Comparison of ENCODE assay signal across 13 cellular contexts in genomic region chr1:148459694-148460093, GRCh38. TPM values are rescaled to one million over a fixed set of nuclear protein-coding genes. Genes with fewer than 3 reads are reported as not detected.
DNase-seq lines count a peak whose midpoint lies in the region; ATAC-seq and TF ChIP-seq lines count a peak whose summit lies in the region.
"Not testable (repeated sequence)": the region's sequence is repeated elsewhere in the genome, so short reads cannot be mapped to it uniquely, and the experiment has no call there.
"Had no signal": no experiment of that assay in that cellular context is flagged by ENCODE, and none has a peak within 500 bp of the region (broad histone marks: within the 10 kb centered on the region; RNA-seq: fewer than 3 reads in every experiment).

No MANE protein-coding gene starts in this region.

- H3K36me3 Mint-ChIP-seq in H9 (ENCODE audit: insufficient read depth in 1 of 3, low read depth in 3 of 3); activated CD8-positive, alpha-beta T cell treated with anti-CD3 and anti-CD28 coated beads, Interleukin-2, amount 10 ng/mL, durations not matched to agents 7 days and 5 days (ENCODE audit: low read depth): not testable (repeated sequence)

- H3K27me3 ChIP-seq in ACC112 (ENCODE audit: insufficient read depth, low read length); H9 (ENCODE audit: insufficient read depth, low read length); PC-9 (ENCODE audit: insufficient read depth, low read depth); mammary epithelial cell (ENCODE audit: insufficient read depth, low read length); gastroesophageal sphincter; mononuclear cell (ENCODE audit: insufficient read depth, low read length); skeletal muscle tissue (ENCODE audit: control insufficient read depth in 3 of 3, insufficient read depth in 3 of 3, low read length in 3 of 3): not testable (repeated sequence)

- WGBS in H9 (ENCODE audit: extremely low coverage, insufficient read length, low lambda C conversion rate): no CpG with 5 or more reads among the region's 28 CpGs
- WGBS in mammary epithelial cell (ENCODE audit: low coverage, missing lambda C conversion rate): no CpG with 5 or more reads among the region's 28 CpGs
- no CpG with 5 or more reads among the region's 28 CpGs for WGBS in gastroesophageal sphincter (ENCODE audit: low coverage in 1 of 2), 2 donors

- not testable (repeated sequence) for H3K9me3 ChIP-seq in H9 (ENCODE audit: control insufficient read depth, low read depth, low read length); PC-9 (ENCODE audit: insufficient read depth, low read depth); mammary epithelial cell (replicated peaks; ENCODE audit: insufficient read depth, low read length); gastroesophageal sphincter; mononuclear cell (ENCODE audit: low read depth, low read length); skeletal muscle tissue (ENCODE audit: control insufficient read depth in 3 of 3, low read length in 3 of 3)

- dilution Hi-C loops in mammary epithelial cell (cut with HindIII; ENCODE audit: low sequenced_read_pairs): not testable (repeated sequence)

- BruUV-seq in PC-9 (replicated peaks; lab: Mats Ljungman, UMichigan); mammary epithelial cell (replicated peaks; lab: Mats Ljungman, UMichigan): not testable (repeated sequence)

- not testable (repeated sequence) for H3K23ac ChIP-seq in H9 (ENCODE audit: insufficient read length, low read depth, low read length)

- H4K8ac ChIP-seq in H9 (replicated peaks; ENCODE audit: insufficient read length, low read depth, low read length): not testable (repeated sequence)

- not testable (repeated sequence) for H3K79me2 ChIP-seq in ACC112 (ENCODE audit: control insufficient read depth, insufficient read depth, low read length, unreplicated experiment); H9 (ENCODE audit: insufficient read depth, low read length); PC-9 (ENCODE audit: low read depth)
- peaks cover 10% of the 10 kb centered on the region for H3K79me2 ChIP-seq in mammary epithelial cell (ENCODE audit: insufficient read depth, low read length)

- H3K4me1 ChIP-seq in ACC112 (ENCODE audit: control insufficient read depth, insufficient read depth, low read length, unreplicated experiment); H9 (ENCODE audit: insufficient read depth, low read length); PC-9 (replicated peaks; ENCODE audit: insufficient read depth); mammary epithelial cell (ENCODE audit: insufficient read depth, low read length); gastroesophageal sphincter; mononuclear cell (ENCODE audit: insufficient read depth, low read length); skeletal muscle tissue (ENCODE audit: control insufficient read depth in 3 of 3, insufficient read depth in 3 of 3, low read length in 3 of 3): not testable (repeated sequence)

- H2BK120ac ChIP-seq in H9 (ENCODE audit: low read depth, low read length, poor library complexity, severe bottlenecking): not testable (repeated sequence)

- POLR2A ChIA-PET in PC-9 (lab: Charles Lee; ENCODE audit: unreplicated experiment): not testable (repeated sequence)
- POLR2A ChIA-PET in activated CD8-positive, alpha-beta T cell treated with anti-CD3 and anti-CD28 coated beads, Interleukin-2, amount 10 ng/mL, durations not matched to agents 7 days and 5 days (lab: Charles Lee): interaction anchor here (0.7 to 1.2 kb wide), 2 partner anchors 63 to 71 kb away, joined by 3 read pairs; no protein-coding TSS in a partner anchor

- not testable (repeated sequence) for H3K27ac Mint-ChIP-seq in H9
- H3K27ac Mint-ChIP-seq in activated CD8-positive, alpha-beta T cell treated with anti-CD3 and anti-CD28 coated beads, Interleukin-2, amount 10 ng/mL, durations not matched to agents 7 days and 5 days: peak overlapping the region; percentile 77

- H3K9ac ChIP-seq in H9 (ENCODE audit: extremely low read depth, insufficient read length, low read length); mammary epithelial cell (ENCODE audit: insufficient read depth, low read length); skeletal muscle tissue (ENCODE audit: low read depth in 1 of 3, low read length in 3 of 3): not testable (repeated sequence)

- not testable (repeated sequence) for H3K56ac ChIP-seq in H9 (ENCODE audit: insufficient read length, low read depth, low read length)

- not testable (repeated sequence) for H4K5ac ChIP-seq in H9 (ENCODE audit: insufficient read length, low read depth, low read length)

- H3K27ac ChIP-seq in ACC112 (ENCODE audit: low read depth, low read length); H9 (ENCODE audit: insufficient read length, low read depth, low read length); PC-9; skeletal muscle tissue (ENCODE audit: low read depth, low read length): not testable (repeated sequence)
- peak overlapping the region; percentile 29 for H3K27ac ChIP-seq in mammary epithelial cell (ENCODE audit: insufficient read depth, low read depth, low read length)
- peak overlapping the region; percentile 54 to 86 (median 80) for H3K27ac ChIP-seq in gastroesophageal sphincter

- not testable (repeated sequence) for H3F3A ChIP-seq in PC-9 (ENCODE audit: insufficient read depth, low read depth)

- H3T11ph ChIP-seq in H9 (ENCODE audit: low read length): not testable (repeated sequence)

- not testable (repeated sequence) for H3K14ac ChIP-seq in H9 (ENCODE audit: insufficient read depth, low read length)

- ATAC-seq in activated CD8-positive, alpha-beta T cell treated with anti-CD3 and anti-CD28 coated beads, Interleukin-2, amount 10 ng/mL, durations not matched to agents 7 days and 5 days; gastroesophageal sphincter: not testable (repeated sequence)

- not testable (repeated sequence) for H2AFZ ChIP-seq in ACC112 (ENCODE audit: low read length, unreplicated experiment); H9 (ENCODE audit: low read length); PC-9; mammary epithelial cell (ENCODE audit: low read depth, low read length)

- H3K9me3 Mint-ChIP-seq in H9; activated CD8-positive, alpha-beta T cell treated with anti-CD3 and anti-CD28 coated beads, Interleukin-2, amount 10 ng/mL, durations not matched to agents 7 days and 5 days (ENCODE audit: insufficient read depth): not testable (repeated sequence)

- in situ Hi-C loops in mammary epithelial cell (cut with MboI; ENCODE audit: low sequenced_read_pairs in 2 of 2): not testable (repeated sequence)

- H3K4me1 Mint-ChIP-seq in H9; activated CD8-positive, alpha-beta T cell treated with anti-CD3 and anti-CD28 coated beads, Interleukin-2, amount 10 ng/mL, durations not matched to agents 7 days and 5 days (ENCODE audit: low read depth): not testable (repeated sequence)

- not testable (repeated sequence) for H3K4ac ChIP-seq in H9 (ENCODE audit: low read depth, low read length)

- not testable (repeated sequence) for H3K27me3 Mint-ChIP-seq in H9 (ENCODE audit: low read depth); activated CD8-positive, alpha-beta T cell treated with anti-CD3 and anti-CD28 coated beads, Interleukin-2, amount 10 ng/mL, durations not matched to agents 7 days and 5 days (ENCODE audit: low read depth)

- TF ChIP-seq CTCF in H9 (conservative IDR thresholded peaks at IDR 0.05); PC-9 (conservative IDR thresholded peaks at IDR 0.05); mammary epithelial cell (conservative IDR thresholded peaks at IDR 0.05 in 1 of 2, IDR thresholded peaks at IDR 0.05 in 1 of 2; ENCODE audit: extremely low read depth in 1 of 2, insufficient read depth in 1 of 2, low read depth in 1 of 2, low read length in 2 of 2); gastroesophageal sphincter (IDR thresholded peaks at IDR 0.05): not testable (repeated sequence)

- peak overlapping the region; percentile 70 to 75 for H3K4me3 Mint-ChIP-seq in H9
- H3K4me3 Mint-ChIP-seq in activated CD8-positive, alpha-beta T cell treated with anti-CD3 and anti-CD28 coated beads, Interleukin-2, amount 10 ng/mL, durations not matched to agents 7 days and 5 days: peak overlapping the region; percentile 73

- H2BK20ac ChIP-seq in H9 (ENCODE audit: low read depth, low read length, poor library complexity, severe bottlenecking): not testable (repeated sequence)

- H3K79me1 ChIP-seq in H9 (ENCODE audit: insufficient read depth, low read depth, low read length, poor library complexity, severe bottlenecking): not testable (repeated sequence)

- not testable (repeated sequence) for H3K23me2 ChIP-seq in H9 (ENCODE audit: insufficient read length, low read depth, low read length, poor library complexity, severe bottlenecking)

- H4K91ac ChIP-seq in H9 (ENCODE audit: insufficient read length, low read depth, low read length): not testable (repeated sequence)

- H3K36me3 ChIP-seq in ACC112 (ENCODE audit: insufficient read depth, low read length); PC-9 (ENCODE audit: low read depth); mammary epithelial cell (ENCODE audit: insufficient read depth, low read length); gastroesophageal sphincter; skeletal muscle tissue (ENCODE audit: control insufficient read depth in 3 of 3, insufficient read depth in 3 of 3, low read length in 3 of 3): not testable (repeated sequence)

- intact Hi-C loops in PC-9 (cut with micrococcal nuclease; ENCODE audit: unreplicated experiment); mammary epithelial cell (cut with micrococcal nuclease): not testable (repeated sequence)

- not testable (repeated sequence) for TF ChIP-seq EP300 in gastroesophageal sphincter (IDR thresholded peaks at IDR 0.05)

- not testable (repeated sequence) for H2BK12ac ChIP-seq in H9 (ENCODE audit: insufficient read length, low read depth, low read length)

- CTCF ChIA-PET in PC-9 (lab: Charles Lee); activated CD8-positive, alpha-beta T cell treated with anti-CD3 and anti-CD28 coated beads, Interleukin-2, amount 10 ng/mL, durations not matched to agents 7 days and 5 days (lab: Charles Lee); mammary epithelial cell (lab: Charles Lee; ENCODE audit: low non-redundant PET): not testable (repeated sequence)

- H3K4me3 ChIP-seq in ACC112 (ENCODE audit: low read depth, low read length) (peak overlapping the region; percentile 83), PC-9 (peak overlapping the region; percentile 69), mammary epithelial cell (replicated peaks in 1 of 3; ENCODE audit: insufficient read depth in 1 of 3, low read depth in 2 of 3, low read length in 3 of 3) (peak overlapping the region in 1 of 3 experiments; percentile 52), gastroesophageal sphincter (peak overlapping the region; percentile 63 to 89), mononuclear cell (ENCODE audit: low read length) (peak overlapping the region; percentile 54), skeletal muscle tissue (ENCODE audit: low read length in 3 of 3) (peak overlapping the region in 2 of 3 donors; percentile 55 to 59)

- H3K9me2 ChIP-seq in PC-9 (ENCODE audit: insufficient read depth): not testable (repeated sequence)

- TF ChIP-seq POLR2A in gastroesophageal sphincter (IDR thresholded peaks at IDR 0.05): not testable (repeated sequence)

- DNase-seq in H9; PC-9; activated CD8-positive, alpha-beta T cell treated with anti-CD3 and anti-CD28 coated beads, Interleukin-2, amount 10 ng/mL, durations not matched to agents 7 days and 5 days; mammary epithelial cell: not testable (repeated sequence)

- H4K20me1 ChIP-seq in H9 (ENCODE audit: control insufficient read depth, insufficient read depth, insufficient read length); PC-9 (ENCODE audit: insufficient read depth); mammary epithelial cell (ENCODE audit: insufficient read depth, low read length): not testable (repeated sequence)

- not testable (repeated sequence) for H2BK15ac ChIP-seq in H9 (ENCODE audit: low read depth, low read length)

- not testable (repeated sequence) for H3K18ac ChIP-seq in H9 (ENCODE audit: insufficient read length, low read depth, low read length)

- H2BK5ac ChIP-seq in H9 (ENCODE audit: insufficient read length, low read length): not testable (repeated sequence)

- not testable (repeated sequence) for H3K4me2 ChIP-seq in H9 (ENCODE audit: insufficient read depth, insufficient read length, low read length); mammary epithelial cell (ENCODE audit: insufficient read depth, low read depth, low read length)
- peak overlapping the region; percentile 79 for H3K4me2 ChIP-seq in PC-9

- not testable (repeated sequence) for H2AK5ac ChIP-seq in H9 (ENCODE audit: insufficient read length, low read length)

RNA-seq across cellular contexts. Expression of gene PPIAL4G, which starts 23.4 kb away (rescaled TPM):
- total RNA-seq in H9 (2021) (not detected in 2 replicates), PC-9 (2021) (not detected in 2 replicates), mammary epithelial cell (not detected), gastroesophageal sphincter (not detected), mononuclear cell (0.21 TPM), skeletal muscle tissue (not detected)
- total RNA-seq in activated CD8-positive, alpha-beta T cell treated with anti-CD3 and anti-CD28 coated beads, Interleukin-2, amount 10 ng/mL, durations not matched to agents 7 days and 5 days: under 1 TPM; 0.60 to 0.66 TPM
- not detected for polyA plus RNA-seq in mammary epithelial cell
- polyA minus RNA-seq in mammary epithelial cell: not detected
- total RNA-seq: A172, H4, NCI-H460, sciatic nerve, subcutaneous adipose tissue had no signal
